ENCODE assay signal across 12 cellular contexts in genomic region chr3:169659858-169660614, GRCh38. TPM values are rescaled to one million over a fixed set of nuclear protein-coding genes. Genes with fewer than 3 reads are reported as not detected.
DNase-seq lines count a peak whose midpoint lies in the region; ATAC-seq, FAIRE-seq and TF ChIP-seq lines count a peak whose summit lies in the region.
"Had no signal": no experiment of that assay in that cellular context is flagged by ENCODE, and none has a peak within 500 bp of the region (broad histone marks: within the 10 kb centered on the region; RNA-seq: fewer than 3 reads in every experiment).

No MANE protein-coding gene starts in this region.

- H3K27ac ChIP-seq in HepG2 (ENCODE audit: extremely low read length, insufficient read depth, low read length), result no peak overlapping the region
- no peak overlapping the region for H3K27ac ChIP-seq in right lobe of liver
- H3K27ac ChIP-seq in esophagus muscularis mucosa (replicated peaks in 1 of 4), result peak overlapping the region; percentile 76 to 90 (median 79)

- TF ChIP-seq RAD21 in HepG2 (CRISPR knock-in tag; IDR thresholded peaks at IDR 0.05), result no peak

- POLR2A ChIA-PET in HepG2 (lab: Yijun Ruan, JAX), result no interaction called here

- in situ Hi-C loops in HepG2 (cut with HindIII; ENCODE audit: extremely low pct_ligation_motif_present, low pct_unique_long_range_greater_than_20kb), result loop anchor here (5.0 to 10.0 kb wide), 2 partner anchors 513 to 795 kb away; no protein-coding TSS in a partner anchor

- TF ChIP-seq EP300 in HepG2 (IDR thresholded peaks at IDR 0.05; ENCODE audit: low read depth in 2 of 2, low read length in 2 of 2) (no peak), HepG2 (CRISPR knock-in tag; IDR thresholded peaks at IDR 0.05; ENCODE audit: borderline replicate concordance) (no peak), esophagus muscularis mucosa (IDR thresholded peaks at IDR 0.05) (no peak)

- H3K4me1 Mint-ChIP-seq in natural killer cell, result peaks cover 26 to 48% of the 10 kb centered on the region in 2 donors

- H3K4me1 ChIP-seq in HepG2 (ENCODE audit: insufficient read depth, low read length) (peaks cover 19% of the 10 kb centered on the region), right lobe of liver (peaks cover 0 to 13% (median 5%) of the 10 kb centered on the region in 4 donors), esophagus muscularis mucosa (peaks cover 49 to 63% (median 55%) of the 10 kb centered on the region in 4 donors)

- ATAC-seq in HepG2 (no peak), right lobe of liver (no peak), natural killer cell (no peak), HG02870 (IDR thresholded peaks at IDR 0.05; ENCODE audit: unreplicated experiment) (no peak)
- ATAC-seq: Panc1; stimulated activated naive B cell treated with anti-CD40 and anti-IgM and Interleukin-4, amounts not matched to agents 10 μg/mL and 1 μg/mL and 100 μg/mL, for 72 hours had no signal

- H3K27ac Mint-ChIP-seq in natural killer cell, result no peak overlapping the region
- H3K27ac Mint-ChIP-seq: stimulated activated naive B cell treated with anti-CD40 and anti-IgM and Interleukin-4, amounts not matched to agents 10 μg/mL and 1 μg/mL and 100 μg/mL, for 72 hours had no signal

- no peaks in the 10 kb centered on the region for H3K9me3 Mint-ChIP-seq in natural killer cell
- H3K9me3 Mint-ChIP-seq: stimulated activated naive B cell treated with anti-CD40 and anti-IgM and Interleukin-4, amounts not matched to agents 10 μg/mL and 1 μg/mL and 100 μg/mL, for 72 hours had no signal

- intact Hi-C loops in HepG2 (cut with micrococcal nuclease; ENCODE audit: unreplicated experiment), result loop anchor here (5.0 kb wide), 4 partner anchors 102 to 803 kb away; no protein-coding TSS in a partner anchor
- intact Hi-C loops in right lobe of liver (cut with DNase I), result no loop called here
- intact Hi-C loops in esophagus muscularis mucosa (cut with DNase I), result loop anchor here (10.0 kb wide), 3 partner anchors 445 to 705 kb away; no protein-coding TSS in a partner anchor
- intact Hi-C loops in natural killer cell (cut with micrococcal nuclease), result no loop called here

- no peak overlapping the region for H3K4me3 ChIP-seq in HepG2 (replicated peaks in 1 of 3; ENCODE audit: insufficient read depth in 1 of 3, low read depth in 2 of 3, low read length in 3 of 3)
- no peak overlapping the region for H3K4me3 ChIP-seq in right lobe of liver
- H3K4me3 ChIP-seq in esophagus muscularis mucosa, result peak overlapping the region in 3 of 4 donors; percentile 69 to 81 (median 70)

- no peaks in the 10 kb centered on the region for H3K9me3 ChIP-seq in HepG2 (ENCODE audit: low read length)
- no peaks in the 10 kb centered on the region for H3K9me3 ChIP-seq in right lobe of liver
- no peaks in the 10 kb centered on the region for H3K9me3 ChIP-seq in esophagus muscularis mucosa

- no TSS peak for BruUV-seq in HepG2 (replicated peaks; lab: Mats Ljungman, UMichigan)

- TF ChIP-seq CTCF in HepG2 (CRISPR knock-in tag; IDR thresholded peaks at IDR 0.05) (no peak), right lobe of liver (IDR thresholded peaks at IDR 0.05) (no peak), esophagus muscularis mucosa (IDR thresholded peaks at IDR 0.05) (no peak), natural killer cell (IDR thresholded peaks at IDR 0.05) (no peak)

- H3K36me3 ChIP-seq in HepG2 (replicated peaks in 1 of 2; ENCODE audit: control insufficient read depth in 1 of 2, insufficient read depth in 2 of 2, low read length in 2 of 2), result no peaks in the 10 kb centered on the region
- no peaks in the 10 kb centered on the region for H3K36me3 ChIP-seq in right lobe of liver
- no peaks in the 10 kb centered on the region for H3K36me3 ChIP-seq in esophagus muscularis mucosa

- H3K4me2 ChIP-seq in HepG2 (ENCODE audit: low read depth, low read length), result no peak overlapping the region

- DNase-seq in HepG2 (ENCODE audit: low spot score) (no peak), right lobe of liver (no peak), esophagus muscularis mucosa (ENCODE audit: extremely low spot score) (no peak), natural killer cell (no peak), NCI-H187 treated with DMSO at 0.1 percent for 48 hours (lab: John Stamatoyannopoulos, UW) (no peak), hypothalamus (lab: John Stamatoyannopoulos, UW) (no peak), kidney glomerular epithelial cell (lab: John Stamatoyannopoulos, UW) (no peak)
- DNase-seq: NCI-H1930; stimulated activated naive B cell treated with anti-CD40 and anti-IgM and Interleukin-4, amounts not matched to agents 10 μg/mL and 1 μg/mL and 100 μg/mL, for 72 hours had no signal

- peaks cover 73 to 80% of the 10 kb centered on the region in 2 donors for H3K27me3 Mint-ChIP-seq in natural killer cell (ENCODE audit: low read depth in 2 of 2)

- no peak overlapping the region for H2AFZ ChIP-seq in HepG2 (ENCODE audit: low read length)

- peaks cover 7 to 55% of the 10 kb centered on the region in 2 experiments for H3K27me3 ChIP-seq in HepG2 (ENCODE audit: control insufficient read depth in 1 of 2, insufficient read depth in 2 of 2, low read length in 2 of 2)
- H3K27me3 ChIP-seq in right lobe of liver, result peaks cover 0 to 38% of the 10 kb centered on the region in 2 donors
- H3K27me3 ChIP-seq in esophagus muscularis mucosa, result peaks cover 0 to 75% (median 51%) of the 10 kb centered on the region in 4 donors

- no peak for FAIRE-seq in HepG2 (lab: Jason Lieb, UNC)

- no peaks in the 10 kb centered on the region for H4K20me1 ChIP-seq in HepG2 (ENCODE audit: insufficient read depth, low read length)

- H3K79me2 ChIP-seq in HepG2 (ENCODE audit: insufficient read depth, low read length), result no peaks in the 10 kb centered on the region

- CTCF ChIA-PET in HepG2 (lab: Yijun Ruan, JAX; ENCODE audit: low intra/inter-chr PET ratio, low total read pairs), result no interaction called here

- H3K36me3 Mint-ChIP-seq in natural killer cell, result peaks cover 6% of the 10 kb centered on the region
- H3K36me3 Mint-ChIP-seq: stimulated activated naive B cell treated with anti-CD40 and anti-IgM and Interleukin-4, amounts not matched to agents 10 μg/mL and 1 μg/mL and 100 μg/mL, for 72 hours had no signal

- no peak overlapping the region for H3K9ac ChIP-seq in HepG2 (ENCODE audit: insufficient read depth, low read depth, low read length)

- 72% methylated on average over 23 of the region's 23 CpGs for WGBS in HepG2 (ENCODE audit: low lambda C conversion rate)
- 13% methylated on average over 23 of the region's 23 CpGs for WGBS in right lobe of liver (ENCODE audit: insufficient coverage, low coverage, low lambda C conversion rate, missing lambda C conversion rate)
- 30% methylated on average over 23 of the region's 23 CpGs for WGBS in esophagus muscularis mucosa

- no peak for TF ChIP-seq POLR2A in HepG2 (IDR thresholded peaks at IDR 0.05; ENCODE audit: insufficient read depth in 1 of 2, low read depth in 2 of 2, low read length in 2 of 2)
- TF ChIP-seq POLR2A in right lobe of liver (IDR thresholded peaks at IDR 0.05), result no peak
- TF ChIP-seq POLR2A in esophagus muscularis mucosa (IDR thresholded peaks at IDR 0.05; ENCODE audit: low read depth), result no peak

- H3K4me3 Mint-ChIP-seq in natural killer cell, result peak overlapping the region; percentile 95

TF ChIP-seq in HepG2, 621 proteins besides CTCF, POLR2A, EP300 and RAD21:
- TF ChIP-seq TEAD2 (CRISPR knock-in tag; IDR thresholded peaks at IDR 0.05) (no peak), CBX2 (IDR thresholded peaks at IDR 0.05; ENCODE audit: low read depth, low read length) (peak; percentile 48; the same call in 1 of the 2 replicates), CBX2 (CRISPR knock-in tag; IDR thresholded peaks at IDR 0.05; ENCODE audit: low read depth) (no peak)

RNA-seq across cellular contexts. Expression of gene MECOM, which starts 3.5 kb away (rescaled TPM):
- 0.17 and 0.18 TPM in 2 replicates for total RNA-seq in HepG2 (2016; rRNA removed; fragmentation: Illumina TruSeq; extraction: Trizol)
- 0.09 TPM in 1 of 2 replicates, not detected in the other for total RNA-seq in HepG2 (2016; cell fraction: cytosol; rRNA removed; fragmentation: Illumina TruSeq; extraction: Trizol; ENCODE audit: low read depth)
- total RNA-seq in HepG2 (2016; cell fraction: insoluble cytoplasmic fraction; rRNA removed; fragmentation: Illumina TruSeq; extraction: Trizol), result 0.10 and 0.15 TPM in 2 replicates
- 0.06 and 0.07 TPM in 2 replicates for total RNA-seq in HepG2 (2016; cell fraction: membrane; rRNA removed; fragmentation: Illumina TruSeq; extraction: Trizol)
- total RNA-seq in HepG2 (2016; cell fraction: nucleus; rRNA removed; fragmentation: Illumina TruSeq; extraction: Trizol), result 0.31 and 0.41 TPM in 2 replicates
- polyA plus RNA-seq in HepG2 (2011; rRNA removed), result 0.04 and 0.29 TPM in 2 replicates
- 0.03 and 0.08 TPM in 2 replicates for polyA plus RNA-seq in HepG2 (2011; cell fraction: cytosol; rRNA removed)
- polyA plus RNA-seq in HepG2 (2011; cell fraction: nucleus; rRNA removed), result 0.05 and 0.10 TPM in 2 replicates
- 0.05 TPM in 1 of 2 replicates, not detected in the other for polyA plus RNA-seq in HepG2 (2012)
- polyA plus RNA-seq in HepG2 (2016; cell fraction: cytosol; fragmentation: Illumina TruSeq; extraction: Trizol; ENCODE audit: low read depth), result not detected in 2 replicates
- polyA plus RNA-seq in HepG2 (2016; cell fraction: insoluble cytoplasmic fraction; fragmentation: Illumina TruSeq; extraction: Trizol; ENCODE audit: low read depth), result 0.08 and 0.10 TPM in 2 replicates
- polyA plus RNA-seq in HepG2 (2016; cell fraction: membrane; fragmentation: Illumina TruSeq; extraction: Trizol; ENCODE audit: low read depth), result 0.03 TPM in 1 of 2 replicates, not detected in the other
- polyA plus RNA-seq in HepG2 (2016; cell fraction: nucleus; fragmentation: Illumina TruSeq; extraction: Trizol; ENCODE audit: insufficient read depth, low read depth), result 0.20 and 0.21 TPM in 2 replicates
- polyA minus RNA-seq in HepG2 (2011; rRNA and poly(A)+ RNA removed; ENCODE audit: low replicate concordance), result 37.6 TPM in 1 of 2 replicates, not detected in the other
- polyA minus RNA-seq in HepG2 (2011; cell fraction: cytosol; rRNA and poly(A)+ RNA removed), result 0.35 TPM in 1 of 2 replicates, not detected in the other
- polyA minus RNA-seq in HepG2 (2011; cell fraction: nucleus; rRNA and poly(A)+ RNA removed), result 0.62 and 0.77 TPM in 2 replicates
- total RNA-seq in right lobe of liver, result 1 to 10 TPM; 1.1 to 2.9 (median 1.8) TPM
- 10 to 100 TPM; 11.7 to 19.1 (median 13.6) TPM for total RNA-seq in esophagus muscularis mucosa
- total RNA-seq in natural killer cell, result under 1 TPM in 1 of 3 donors, not detected in 2; 0.14 TPM
- polyA plus RNA-seq: CD14-positive monocyte had no signal

Comparison
In these comparisons a context has a peak if more than half of its experiments do, and no peak if none do; other contexts are left out.
1. intact Hi-C loops: an anchor here in HepG2 (5.0 kb wide) and esophagus muscularis mucosa (10.0 kb wide); none called in right lobe of liver and natural killer cell.
2. H3K27ac ChIP-seq: peak in esophagus muscularis mucosa (4 of 4); none in HepG2 (single experiment) and right lobe of liver (0 of 3).
3. H3K4me3 ChIP-seq: peak in esophagus muscularis mucosa (3 of 4); none in HepG2 (0 of 3) and right lobe of liver (0 of 3).